Comparison of ENCODE assay signal across 14 cellular contexts in genomic region chr17:35110791-35111190, GRCh38. TPM values are rescaled to one million over a fixed set of nuclear protein-coding genes. Genes with fewer than 3 reads are reported as not detected.
"Had no signal": no experiment of that assay in that cellular context is flagged by ENCODE, and none has a peak within 500 bp of the region (broad histone marks: within the 10 kb centered on the region; RNA-seq: fewer than 3 reads in every experiment).

No MANE protein-coding gene starts in this region.

RNA-seq across cellular contexts. Expression of gene FNDC8, which starts 10.6 kb away (rescaled TPM):
- total RNA-seq: stomach, subcutaneous adipose tissue, suprapubic skin, temporal lobe, thoracic aorta, thyroid gland, tibial nerve, transverse colon, upper lobe of left lung, upper lobe of right lung, ureter, urinary bladder, uterus, vagina had no signal
- polyA plus RNA-seq: stomach had no signal

RNA-seq across cellular contexts. Expression of gene UNC45B, which starts 36.8 kb away (rescaled TPM):
- total RNA-seq: subcutaneous adipose tissue, suprapubic skin, temporal lobe, thoracic aorta, thyroid gland, tibial nerve, vagina had no signal
